ENCODE assay signal across 17 cellular contexts in genomic region chr21:44886113-44887075, GRCh38. TPM values are rescaled to one million over a fixed set of nuclear protein-coding genes. Genes with fewer than 3 reads are reported as not detected.
DNase-seq lines count a peak whose midpoint lies in the region; ATAC-seq and TF ChIP-seq lines count a peak whose summit lies in the region.
"Had no signal": no experiment of that assay in that cellular context is flagged by ENCODE, and none has a peak within 500 bp of the region (broad histone marks: within the 10 kb centered on the region; RNA-seq: fewer than 3 reads in every experiment).

No MANE protein-coding gene starts in this region.

- intact Hi-C loops in Right ventricle myocardium inferior (cut with DNase I) = no loop called here

- no peaks in the 10 kb centered on the region for H3K79me2 ChIP-seq in Karpas-422 (ENCODE audit: low read length)

- H2AFZ ChIP-seq in Karpas-422 (ENCODE audit: low read length) = no peak overlapping the region
- H2AFZ ChIP-seq: GM23338 had no signal

- peak; percentile 50 for DNase-seq in Right ventricle myocardium inferior (ENCODE audit: missing footprints)
- DNase-seq in right atrium auricular region (ENCODE audit: low spot score) = no peak
- DNase-seq in T-helper 17 cell = no peak
- DNase-seq in immature natural killer cell = peak in 2 of 3 donors; percentile 38 to 39
- no peak for DNase-seq in stimulated activated effector memory CD8-positive, alpha-beta T cell treated with anti-CD3 and anti-CD28 coated beads, Interleukin-12 subunit alpha, Interleukin-12 subunit beta, amount 100 ng/mL, for 72 hours (ENCODE audit: low spot score in 2 of 2)
- no peak for DNase-seq in NCI-H1105 (lab: John Stamatoyannopoulos, UW)
- no peak for DNase-seq in Karpas-422
- DNase-seq: Calu3; CD4-positive, CD25-positive, alpha-beta regulatory T cell; DMS79; HFFc6; MM.1S; NCI-H187 treated with DMSO at 0.1 percent for 48 hours; NCI-H774 had no signal

- H3K27ac ChIP-seq in right atrium auricular region = no peak overlapping the region
- H3K27ac ChIP-seq in Karpas-422 (ENCODE audit: low read length) = no peak overlapping the region

- no peak overlapping the region for H3K9ac ChIP-seq in Karpas-422 (ENCODE audit: low read length)

- no peak overlapping the region for H3K4me3 Mint-ChIP-seq in T-helper 17 cell
- no peak overlapping the region for H3K4me3 Mint-ChIP-seq in immature natural killer cell
- no peak overlapping the region for H3K4me3 Mint-ChIP-seq in stimulated activated effector memory CD8-positive, alpha-beta T cell treated with anti-CD3 and anti-CD28 coated beads, Interleukin-12 subunit alpha, Interleukin-12 subunit beta, amount 100 ng/mL, for 72 hours
- H3K4me3 Mint-ChIP-seq: GM23338, HFFc6 had no signal

- H3K9me3 ChIP-seq in right atrium auricular region (no peaks in the 10 kb centered on the region), T-helper 17 cell (ENCODE audit: control insufficient read depth, low read length, poor library complexity, severe bottlenecking) (no peaks in the 10 kb centered on the region), Karpas-422 (ENCODE audit: low read length) (no peaks in the 10 kb centered on the region)

- no peak overlapping the region for H3K4me3 ChIP-seq in right atrium auricular region
- no peak overlapping the region for H3K4me3 ChIP-seq in Karpas-422 (ENCODE audit: low read length)
- H3K4me3 ChIP-seq: GM23338 had no signal

- H3K36me3 Mint-ChIP-seq in T-helper 17 cell (ENCODE audit: low read depth) = no peaks in the 10 kb centered on the region
- H3K36me3 Mint-ChIP-seq in immature natural killer cell = peaks cover 4 to 13% (median 8%) of the 10 kb centered on the region in 3 donors
- peaks cover 90% of the 10 kb centered on the region for H3K36me3 Mint-ChIP-seq in stimulated activated effector memory CD8-positive, alpha-beta T cell treated with anti-CD3 and anti-CD28 coated beads, Interleukin-12 subunit alpha, Interleukin-12 subunit beta, amount 100 ng/mL, for 72 hours
- H3K36me3 Mint-ChIP-seq: CD4-positive, CD25-positive, alpha-beta regulatory T cell had no signal

- H3K27me3 ChIP-seq in right atrium auricular region = no peaks in the 10 kb centered on the region
- no peaks in the 10 kb centered on the region for H3K27me3 ChIP-seq in Karpas-422 (ENCODE audit: low read length)

- peak overlapping the region; percentile 19 for H3K27ac Mint-ChIP-seq in T-helper 17 cell
- H3K27ac Mint-ChIP-seq in immature natural killer cell = peak overlapping the region in 5 of 6 donors; percentile 16 to 72 (median 61)
- peak overlapping the region; percentile 85 for H3K27ac Mint-ChIP-seq in stimulated activated effector memory CD8-positive, alpha-beta T cell treated with anti-CD3 and anti-CD28 coated beads, Interleukin-12 subunit alpha, Interleukin-12 subunit beta, amount 100 ng/mL, for 72 hours
- H3K27ac Mint-ChIP-seq: GM23338, HFFc6 had no signal

- ATAC-seq in Right ventricle myocardium inferior = no peak
- ATAC-seq in T-helper 17 cell = no peak
- no peak for ATAC-seq in stimulated activated effector memory CD8-positive, alpha-beta T cell treated with anti-CD3 and anti-CD28 coated beads, Interleukin-12 subunit alpha, Interleukin-12 subunit beta, amount 100 ng/mL, for 72 hours
- ATAC-seq in GM18867 (IDR thresholded peaks at IDR 0.05; ENCODE audit: unreplicated experiment) = no peak
- ATAC-seq: GM23338 had no signal

- TF ChIP-seq CTCF in right atrium auricular region (IDR thresholded peaks at IDR 0.05) = no peak

- H3K27me3 Mint-ChIP-seq in T-helper 17 cell (no peaks in the 10 kb centered on the region), immature natural killer cell (ENCODE audit: low read depth in 3 of 3) (peaks cover 10 to 16% (median 16%) of the 10 kb centered on the region in 3 donors)
- H3K27me3 Mint-ChIP-seq: CD4-positive, CD25-positive, alpha-beta regulatory T cell had no signal

- no peak overlapping the region for H3K4me2 ChIP-seq in Karpas-422 (ENCODE audit: low read depth, low read length, poor library complexity, severe bottlenecking)
- H3K4me2 ChIP-seq: GM23338 had no signal

- no peaks in the 10 kb centered on the region for H3K9me3 Mint-ChIP-seq in immature natural killer cell
- H3K9me3 Mint-ChIP-seq in stimulated activated effector memory CD8-positive, alpha-beta T cell treated with anti-CD3 and anti-CD28 coated beads, Interleukin-12 subunit alpha, Interleukin-12 subunit beta, amount 100 ng/mL, for 72 hours = no peaks in the 10 kb centered on the region
- H3K9me3 Mint-ChIP-seq: CD4-positive, CD25-positive, alpha-beta regulatory T cell; GM23338; HFFc6 had no signal

- H3K4me1 ChIP-seq in right atrium auricular region (peaks cover 0 to 3% of the 10 kb centered on the region in 2 donors), Karpas-422 (ENCODE audit: low read length) (peaks cover 25% of the 10 kb centered on the region)

- H3K9me2 ChIP-seq in Karpas-422 (replicated peaks; ENCODE audit: insufficient read depth, low read length) = no peaks in the 10 kb centered on the region

- H4K20me1 ChIP-seq in Karpas-422 (ENCODE audit: insufficient read depth, low read depth, low read length) = no peaks in the 10 kb centered on the region

- H3K4me1 Mint-ChIP-seq in T-helper 17 cell (peaks cover 14% of the 10 kb centered on the region), immature natural killer cell (peaks cover 32% of the 10 kb centered on the region in 2 donors)
- H3K4me1 Mint-ChIP-seq in stimulated activated effector memory CD8-positive, alpha-beta T cell treated with anti-CD3 and anti-CD28 coated beads, Interleukin-12 subunit alpha, Interleukin-12 subunit beta, amount 100 ng/mL, for 72 hours = peaks cover 32% of the 10 kb centered on the region
- H3K4me1 Mint-ChIP-seq: GM23338 had no signal

- H3K36me3 ChIP-seq in right atrium auricular region (no peaks in the 10 kb centered on the region), Karpas-422 (ENCODE audit: insufficient read depth, low read length) (peaks cover 3% of the 10 kb centered on the region)

RNA-seq across cellular contexts. Expression of gene PTTG1IP, which starts 12.9 kb away (rescaled TPM):
- total RNA-seq in Right ventricle myocardium inferior (160 TPM), right atrium auricular region (100 to 1,000 TPM; 284 to 303 TPM), T-helper 17 cell (100 to 1,000 TPM in 1 of 2 donors, 10 to 100 TPM in 1; 98.4 to 123 TPM)
- polyA plus RNA-seq in immature natural killer cell = 100 to 1,000 TPM in 1 of 3 donors, 10 to 100 TPM in 2; 67.7 to 103 (median 92.9) TPM
- 37.8 and 44.7 TPM in 2 replicates for total RNA-seq in Karpas-422 (2014; rRNA removed; shearing (Covaris generic); ENCODE audit: low replicate concordance)

RNA-seq across cellular contexts. Expression of gene ITGB2, which starts 34.3 kb away (rescaled TPM):
- total RNA-seq in Right ventricle myocardium inferior (36.7 TPM), right atrium auricular region (10 to 100 TPM; 16.7 to 63.6 TPM), T-helper 17 cell (100 to 1,000 TPM; 248 to 359 TPM)
- 1,000 to 10,000 TPM; 1,416 to 2,161 (median 1,452) TPM for polyA plus RNA-seq in immature natural killer cell
- total RNA-seq in Karpas-422 (2014; rRNA removed; shearing (Covaris generic); ENCODE audit: low replicate concordance) = 252 and 484 TPM in 2 replicates
- total RNA-seq: G401 had no signal

RNA-seq across cellular contexts. Expression of gene SLX9, which starts 53.4 kb away (rescaled TPM):
- total RNA-seq in Right ventricle myocardium inferior (66.5 TPM), right atrium auricular region (10 to 100 TPM; 15.9 to 18.8 TPM), T-helper 17 cell (10 to 100 TPM; 14.0 to 15.4 TPM)
- 10 to 100 TPM in 2 of 3 donors, 1 to 10 TPM in 1; 7.1 to 12.4 (median 11.3) TPM for polyA plus RNA-seq in immature natural killer cell
- 12.2 and 48.7 TPM in 2 replicates for total RNA-seq in Karpas-422 (2014; rRNA removed; shearing (Covaris generic); ENCODE audit: low replicate concordance)

Comparison
In these comparisons a context has a peak if more than half of its experiments do, and no peak if none do; other contexts are left out.
1. DNase-seq: peak in Right ventricle myocardium inferior (single experiment) and immature natural killer cell (2 of 3); none in right atrium auricular region (single experiment), T-helper 17 cell (0 of 3), stimulated activated effector memory CD8-positive, alpha-beta T cell treated with anti-CD3 and anti-CD28 coated beads, Interleukin-12 subunit alpha, Interleukin-12 subunit beta, amount 100 ng/mL, for 72 hours (0 of 2), NCI-H1105 (single experiment) and Karpas-422 (single experiment).
2. H3K27ac Mint-ChIP-seq: peak in every context shown above with its lines; median percentile 85 in stimulated activated effector memory CD8-positive, alpha-beta T cell treated with anti-CD3 and anti-CD28 coated beads, Interleukin-12 subunit alpha, Interleukin-12 subunit beta, amount 100 ng/mL, for 72 hours; 61 in immature natural killer cell; 19 in T-helper 17 cell.